Comparison of ENCODE assay signal across 8 cellular contexts in genomic region chr6:111480988-111481830, GRCh38. TPM values are rescaled to one million over a fixed set of nuclear protein-coding genes. Genes with fewer than 3 reads are reported as not detected.
A peak's percentile ranks its signal among the peaks of the same experiment; 100 is the strongest.
DNase-seq lines count a peak whose midpoint lies in the region; ATAC-seq and TF ChIP-seq lines count a peak whose summit lies in the region.

No MANE protein-coding gene starts in this region.

- TF ChIP-seq CTCF in Panc1 (IDR thresholded peaks at IDR 0.05): no peak
- TF ChIP-seq CTCF in endodermal cell (conservative IDR thresholded peaks at IDR 0.05): no peak
- no peak for TF ChIP-seq CTCF in ovary (IDR thresholded peaks at IDR 0.05)

- H3K27me3 ChIP-seq in Panc1 (ENCODE audit: control insufficient read depth, insufficient read depth, low read length) (no peaks in the 10 kb centered on the region), endodermal cell (ENCODE audit: control insufficient read depth, insufficient read depth, low read length, poor library complexity, severe bottlenecking) (peaks cover 15% of the 10 kb centered on the region), ovary (no peaks in the 10 kb centered on the region)

- CTCF ChIA-PET in Panc1 (lab: Charles Lee): interaction anchor here (1.0 kb wide), 1 partner anchor 222 kb away, joined by 3 read pairs; a partner anchor contains a TSS

- peak overlapping the region; percentile 94 for H3K9ac ChIP-seq in endodermal cell (ENCODE audit: extremely low read depth, low read length, poor library complexity, severe bottlenecking)

- ATAC-seq in Panc1 (no peak), HG02884 (IDR thresholded peaks at IDR 0.05; ENCODE audit: unreplicated experiment) (no peak)

- H3K36me3 ChIP-seq in Panc1 (ENCODE audit: control insufficient read depth, insufficient read depth, low read length) (no peaks in the 10 kb centered on the region; the same call in 1 of the 2 replicates), endodermal cell (ENCODE audit: control insufficient read depth, insufficient read depth, low read length) (peaks cover 3% of the 10 kb centered on the region), ovary (no peaks in the 10 kb centered on the region)

- POLR2A ChIA-PET in Panc1 (lab: Charles Lee): no interaction called here

- 63 to 70% methylated on average over 4 to 6 of the region's 6 CpGs for WGBS in endodermal cell (ENCODE audit: insufficient coverage in 1 of 2, insufficient read length in 1 of 2), 2 experiments
- 53 to 65% (median 64%) methylated on average over 6 of the region's 6 CpGs for WGBS in ovary, 3 donors

- TF ChIP-seq POLR2A in ovary (IDR thresholded peaks at IDR 0.05): no peak

- in situ Hi-C loops in Panc1 (cut with HindIII; ENCODE audit: low pct_unique_long_range_greater_than_20kb, low sequenced_read_pairs): no loop called here

- H3K27me3 Mint-ChIP-seq in T-helper 2 cell treated with Interferon-gamma antibody and Interleukin-4, amounts not matched to agents 5 μg/mL and 100 μg/mL, for 36 hours (ENCODE audit: low read depth): no peaks in the 10 kb centered on the region
- H3K27me3 Mint-ChIP-seq in endodermal cell (ENCODE audit: insufficient read depth): peaks cover 39% of the 10 kb centered on the region

- peaks cover 1% of the 10 kb centered on the region for H3K9me3 Mint-ChIP-seq in T-helper 2 cell treated with Interferon-gamma antibody and Interleukin-4, amounts not matched to agents 5 μg/mL and 100 μg/mL, for 36 hours
- peaks cover 2% of the 10 kb centered on the region for H3K9me3 Mint-ChIP-seq in endodermal cell

- H3K9me3 ChIP-seq in Panc1 (ENCODE audit: control insufficient read depth, insufficient read depth, low read depth, low read length): no peaks in the 10 kb centered on the region
- peaks cover 5% of the 10 kb centered on the region for H3K9me3 ChIP-seq in endodermal cell (ENCODE audit: control insufficient read depth, low read length)
- H3K9me3 ChIP-seq in ovary: no peaks in the 10 kb centered on the region

- TF ChIP-seq EP300 in ovary (IDR thresholded peaks at IDR 0.05): no peak

- H3K36me3 Mint-ChIP-seq in T-helper 2 cell treated with Interferon-gamma antibody and Interleukin-4, amounts not matched to agents 5 μg/mL and 100 μg/mL, for 36 hours (ENCODE audit: low read depth): peaks cover 8% of the 10 kb centered on the region
- peaks cover 2% of the 10 kb centered on the region for H3K36me3 Mint-ChIP-seq in endodermal cell (ENCODE audit: low read depth)

- H3K27ac ChIP-seq in Panc1 (ENCODE audit: low read length) (peak overlapping the region; percentile 98), endodermal cell (ENCODE audit: low read depth, low read length) (no peak overlapping the region), ovary (peak overlapping the region in 1 of 2 donors; percentile 99)

- H3K4me1 ChIP-seq in Panc1 (ENCODE audit: control insufficient read depth, insufficient read depth, low read length): peaks cover 56% of the 10 kb centered on the region
- H3K4me1 ChIP-seq in endodermal cell (ENCODE audit: control insufficient read depth, insufficient read depth, low read length): peaks cover 4% of the 10 kb centered on the region
- H3K4me1 ChIP-seq in ovary (ENCODE audit: insufficient read depth): peaks cover 10% of the 10 kb centered on the region

- no peak overlapping the region for H3K27ac Mint-ChIP-seq in T-helper 2 cell treated with Interferon-gamma antibody and Interleukin-4, amounts not matched to agents 5 μg/mL and 100 μg/mL, for 36 hours
- no peak overlapping the region for H3K27ac Mint-ChIP-seq in endodermal cell

- peaks cover 40% of the 10 kb centered on the region for H3K4me1 Mint-ChIP-seq in T-helper 2 cell treated with Interferon-gamma antibody and Interleukin-4, amounts not matched to agents 5 μg/mL and 100 μg/mL, for 36 hours (ENCODE audit: low read depth)
- peaks cover 40% of the 10 kb centered on the region for H3K4me1 Mint-ChIP-seq in endodermal cell

- peak overlapping the region; percentile 95 for H3K4me3 Mint-ChIP-seq in T-helper 2 cell treated with Interferon-gamma antibody and Interleukin-4, amounts not matched to agents 5 μg/mL and 100 μg/mL, for 36 hours
- peak overlapping the region; percentile 88 for H3K4me3 Mint-ChIP-seq in endodermal cell

- DNase-seq in T-helper 2 cell treated with Interferon-gamma antibody and Interleukin-4, amounts not matched to agents 5 μg/mL and 100 μg/mL, for 36 hours (ENCODE audit: low spot score): no peak
- DNase-seq in T-helper 2 cell (no peak), Panc1 (ENCODE audit: low read depth, low spot score) (no peak), endodermal cell (no peak), ovary (no peak), hippocampal formation (lab: John Stamatoyannopoulos, UW) (no peak), NCI-H2196 (lab: John Stamatoyannopoulos, UW; ENCODE audit: unreplicated experiment) (no peak)

- H3K4me3 ChIP-seq in Panc1 (ENCODE audit: low read depth in 2 of 2, low read length in 2 of 2): peak overlapping the region; percentile 90 to 92
- H3K4me3 ChIP-seq in endodermal cell (ENCODE audit: low read length): peak overlapping the region; percentile 96
- H3K4me3 ChIP-seq in ovary: peak overlapping the region; percentile 97

- intact Hi-C loops in Panc1 (cut with micrococcal nuclease; ENCODE audit: unreplicated experiment): loop anchor here (5.0 kb wide), 2 partner anchors 111 to 126 kb away; partner anchors contain the start of gene TRAF3IP2
- intact Hi-C loops in ovary (cut with DNase I): loop anchor here (5.0 to 10.0 kb wide), 5 partner anchors 64 to 126 kb away; partner anchors contain the start of gene TRAF3IP2 (in 2 of the 4)

- BruUV-seq in Panc1 (replicated peaks; lab: Mats Ljungman, UMichigan): TSS peak; percentile 58

RNA-seq across cellular contexts. Expression of gene REV3L, which starts 1.8 kb away (rescaled TPM):
- total RNA-seq in Panc1 (2021; ENCODE audit: unreplicated experiment) (44.8 TPM), endodermal cell (10 to 100 TPM; 19.2 to 28.1 TPM), ovary (10 to 100 TPM; 23.9 to 55.2 (median 35.2) TPM)
- polyA plus RNA-seq in Panc1 (2012; ENCODE audit: insufficient read length): 13.6 TPM
- 8.8 TPM for polyA plus RNA-seq in endodermal cell (2013, experiment 1 of 2)
- 10.2 TPM for polyA plus RNA-seq in endodermal cell (2013, experiment 2 of 2)
- 10 to 100 TPM in 1 of 2 donors, 1 to 10 TPM in 1; 8.5 to 13.0 TPM for polyA plus RNA-seq in ovary
